In genomic region chr2:188852752-188853151, GRCh38 we compare ENCODE assay signal across 20 cellular contexts.
A peak's percentile ranks its signal among the peaks of the same experiment; 100 is the strongest.
DNase-seq lines count a peak whose midpoint lies in the region; ATAC-seq and TF ChIP-seq lines count a peak whose summit lies in the region.
"Had no signal": no experiment of that assay in that cellular context is flagged by ENCODE, and none has a peak within 500 bp of the region (broad histone marks: within the 10 kb centered on the region; RNA-seq: fewer than 3 reads in every experiment).

No MANE protein-coding gene starts in this region.

- DNase-seq in MCF 10A (ENCODE audit: unreplicated experiment) (peak; percentile 8), mammary epithelial cell (no peak), SK-N-MC (ENCODE audit: low read depth, low spot score) (no peak), fibroblast of the aortic adventitia (ENCODE audit: low read depth) (peak; percentile 35), vagina (ENCODE audit: extremely low spot score in 2 of 2) (no peak), NCI-H187 (lab: John Stamatoyannopoulos, UW) (no peak), NCI-H128 (lab: John Stamatoyannopoulos, UW; ENCODE audit: unreplicated experiment) (no peak)
- DNase-seq: activated T-cell treated with anti-CD3 and anti-CD28 coated beads, Interleukin-2, amount 50 U/mL, for 48 hours; brain microvascular endothelial cell; effector CD4-positive, alpha-beta T cell; gastrocnemius medialis; lower lobe of right lung; natural killer cell; NCI-H1436 had no signal

- BruUV-seq in MCF 10A (replicated peaks; lab: Mats Ljungman, UMichigan) (no TSS peak), mammary epithelial cell (replicated peaks; lab: Mats Ljungman, UMichigan) (no TSS peak)

- H3K4me3 ChIP-seq in mammary epithelial cell (replicated peaks in 1 of 3; ENCODE audit: insufficient read depth in 1 of 3, low read depth in 2 of 3, low read length in 3 of 3) (no peak overlapping the region), SK-N-MC (peak overlapping the region; percentile 59), fibroblast of the aortic adventitia (ENCODE audit: low read depth, low read length) (no peak overlapping the region), vagina (no peak overlapping the region)
- H3K4me3 ChIP-seq: A549, gastrocnemius medialis, lower lobe of right lung had no signal

- CTCF ChIA-PET in MCF 10A (lab: Yijun Ruan, JAX): interaction anchor here (1.0 kb wide), 1 partner anchor 8 kb away, joined by 4 read pairs; no protein-coding TSS in a partner anchor
- CTCF ChIA-PET in mammary epithelial cell (lab: Charles Lee; ENCODE audit: low non-redundant PET): no interaction called here

- H3K36me3 Mint-ChIP-seq in MCF 10A (ENCODE audit: insufficient read depth, unreplicated experiment): no peaks in the 10 kb centered on the region
- H3K36me3 Mint-ChIP-seq: activated naive CD8-positive, alpha-beta T cell; natural killer cell; type B pancreatic cell had no signal

- no peak overlapping the region for H3K4me2 ChIP-seq in mammary epithelial cell (ENCODE audit: insufficient read depth, low read depth, low read length)
- H3K4me2 ChIP-seq: A549 had no signal

- H3K9me3 Mint-ChIP-seq in MCF 10A (ENCODE audit: unreplicated experiment): no peaks in the 10 kb centered on the region
- H3K9me3 Mint-ChIP-seq: stimulated activated naive CD8-positive, alpha-beta T cell treated with anti-CD3 and anti-CD28 coated beads, Interleukin-15, Interleukin-2, amounts not matched to agents 100 ng/mL and 50 ng/mL, for 24 hours had no signal

- H3K27me3 ChIP-seq in mammary epithelial cell (ENCODE audit: insufficient read depth, low read length) (no peaks in the 10 kb centered on the region), vagina (no peaks in the 10 kb centered on the region)
- H3K27me3 ChIP-seq: brain microvascular endothelial cell, gastrocnemius medialis had no signal

- dilution Hi-C loops in mammary epithelial cell (cut with HindIII; ENCODE audit: low sequenced_read_pairs): no loop called here

- H3K27ac ChIP-seq in mammary epithelial cell (ENCODE audit: insufficient read depth, low read depth, low read length) (no peak overlapping the region), SK-N-MC (peak overlapping the region; percentile 92), vagina (peak overlapping the region; percentile 26)
- H3K27ac ChIP-seq: A549, brain microvascular endothelial cell, gastrocnemius medialis, lower lobe of right lung had no signal

- TF ChIP-seq CTCF in MCF 10A (IDR thresholded peaks at IDR 0.05; ENCODE audit: unreplicated experiment): no peak
- TF ChIP-seq CTCF in mammary epithelial cell (conservative IDR thresholded peaks at IDR 0.05 in 1 of 2, IDR thresholded peaks at IDR 0.05 in 1 of 2; ENCODE audit: extremely low read depth in 1 of 2, insufficient read depth in 1 of 2, low read depth in 1 of 2, low read length in 2 of 2): no peak
- TF ChIP-seq CTCF in fibroblast of the aortic adventitia (IDR thresholded peaks at IDR 0.05; ENCODE audit: insufficient read depth, low read length): no peak
- TF ChIP-seq CTCF in vagina (IDR thresholded peaks at IDR 0.05): no peak

- no peak for TF ChIP-seq POLR2A in vagina (IDR thresholded peaks at IDR 0.05)

- H3K4me3 Mint-ChIP-seq in MCF 10A (ENCODE audit: unreplicated experiment): no peak overlapping the region
- H3K4me3 Mint-ChIP-seq: activated naive CD8-positive, alpha-beta T cell; natural killer cell; stimulated activated naive CD8-positive, alpha-beta T cell treated with anti-CD3 and anti-CD28 coated beads, Interleukin-15, Interleukin-2, amounts not matched to agents 100 ng/mL and 50 ng/mL, for 24 hours; type B pancreatic cell had no signal

- WGBS in mammary epithelial cell (ENCODE audit: low coverage, missing lambda C conversion rate): 88% methylated on average over 2 of the region's 2 CpGs

- H3K4me1 ChIP-seq in mammary epithelial cell (ENCODE audit: insufficient read depth, low read length) (no peaks in the 10 kb centered on the region), vagina (peaks cover 6% of the 10 kb centered on the region)
- H3K4me1 ChIP-seq: lower lobe of right lung had no signal

- H3K9me3 ChIP-seq in mammary epithelial cell (replicated peaks; ENCODE audit: insufficient read depth, low read length) (no peaks in the 10 kb centered on the region), SK-N-MC (ENCODE audit: low read depth, low read length) (no peaks in the 10 kb centered on the region), vagina (no peaks in the 10 kb centered on the region)
- H3K9me3 ChIP-seq: A549, gastrocnemius medialis, lower lobe of right lung had no signal

- no peak for ATAC-seq in HG03095 (IDR thresholded peaks at IDR 0.05; ENCODE audit: unreplicated experiment)
- ATAC-seq: A549, gastrocnemius medialis, natural killer cell had no signal

- in situ Hi-C loops in mammary epithelial cell (cut with MboI; ENCODE audit: low sequenced_read_pairs in 2 of 2): no loop called here

- H4K20me1 ChIP-seq in mammary epithelial cell (ENCODE audit: insufficient read depth, low read length): no peaks in the 10 kb centered on the region

- no peaks in the 10 kb centered on the region for H3K79me2 ChIP-seq in mammary epithelial cell (ENCODE audit: insufficient read depth, low read length)

- H3K27me3 Mint-ChIP-seq in MCF 10A (ENCODE audit: insufficient read depth, unreplicated experiment): no peaks in the 10 kb centered on the region
- H3K27me3 Mint-ChIP-seq: activated naive CD8-positive, alpha-beta T cell; progenitor cell of endocrine pancreas; stimulated activated naive CD8-positive, alpha-beta T cell treated with anti-CD3 and anti-CD28 coated beads, Interleukin-15, Interleukin-2, amounts not matched to agents 100 ng/mL and 50 ng/mL, for 24 hours; type B pancreatic cell had no signal

- peaks cover 6% of the 10 kb centered on the region for H3K4me1 Mint-ChIP-seq in MCF 10A (ENCODE audit: insufficient read depth, unreplicated experiment)
- H3K4me1 Mint-ChIP-seq: natural killer cell had no signal

- no peak overlapping the region for H2AFZ ChIP-seq in mammary epithelial cell (ENCODE audit: low read depth, low read length)

- H3K9ac ChIP-seq in mammary epithelial cell (ENCODE audit: insufficient read depth, low read length): no peak overlapping the region
- no peak overlapping the region for H3K9ac ChIP-seq in SK-N-MC (ENCODE audit: insufficient read length)

- H3K27ac Mint-ChIP-seq in MCF 10A (ENCODE audit: low read depth, unreplicated experiment): peak overlapping the region; percentile 35
- H3K27ac Mint-ChIP-seq: activated naive CD8-positive, alpha-beta T cell; natural killer cell; progenitor cell of endocrine pancreas; stimulated activated naive CD8-positive, alpha-beta T cell treated with anti-CD3 and anti-CD28 coated beads, Interleukin-15, Interleukin-2, amounts not matched to agents 100 ng/mL and 50 ng/mL, for 24 hours; type B pancreatic cell had no signal

- intact Hi-C loops in MCF 10A (cut with micrococcal nuclease): no loop called here
- intact Hi-C loops in mammary epithelial cell (cut with micrococcal nuclease): no loop called here
- intact Hi-C loops in vagina (cut with DNase I): no loop called here

- POLR2A ChIA-PET in MCF 10A (lab: Yijun Ruan, JAX): interaction anchor here (1.5 kb wide), 1 partner anchor 8 kb away, joined by 4 read pairs; no protein-coding TSS in a partner anchor

- no peaks in the 10 kb centered on the region for H3K36me3 ChIP-seq in mammary epithelial cell (ENCODE audit: insufficient read depth, low read length)
- no peaks in the 10 kb centered on the region for H3K36me3 ChIP-seq in SK-N-MC (ENCODE audit: insufficient read depth, low read length)
- H3K36me3 ChIP-seq in vagina: no peaks in the 10 kb centered on the region
- H3K36me3 ChIP-seq: brain microvascular endothelial cell, gastrocnemius medialis, lower lobe of right lung had no signal

Comparison
In these comparisons a context has a peak if more than half of its experiments do, and no peak if none do; other contexts are left out.
1. DNase-seq: peak in MCF 10A (single experiment) and fibroblast of the aortic adventitia (single experiment); none in mammary epithelial cell (single experiment), SK-N-MC (single experiment), vagina (0 of 2), NCI-H187 (0 of 2) and NCI-H128 (single experiment).